In the genomic region with DNA sequence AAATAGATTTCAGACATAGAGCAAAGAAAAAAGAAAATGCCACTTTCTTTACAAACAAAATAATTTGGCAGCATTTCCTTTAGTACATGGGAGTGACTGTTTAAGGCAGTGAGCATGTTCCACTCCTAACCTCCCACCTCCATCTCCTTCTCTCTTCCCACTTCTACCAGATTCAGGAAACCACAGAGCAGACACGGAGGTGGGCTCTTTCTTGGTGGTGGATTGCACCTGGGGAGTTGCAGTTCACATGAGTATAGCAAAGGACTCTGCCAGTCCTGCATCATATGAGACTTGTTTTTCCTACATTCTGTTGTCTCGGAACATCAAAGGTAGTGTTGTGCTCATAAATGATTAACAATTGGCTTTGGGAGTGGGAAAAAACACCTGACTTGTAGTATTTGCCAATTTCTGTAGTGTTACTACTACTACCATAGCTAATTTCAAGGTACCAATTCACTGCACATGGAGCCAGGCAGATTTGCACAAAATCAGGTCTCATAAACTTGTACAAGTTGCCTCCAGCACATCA, we compare ENCODE assay signal across 1 cellular context.
TF ChIP-seq lines count a peak whose summit lies in the region.

No MANE protein-coding gene starts in this region.

TF ChIP-seq in SK-N-SH, 30 proteins besides CTCF, POLR2A, EP300 and RAD21 (continued from another document):
- no peak for TF ChIP-seq NFIC (IDR thresholded peaks at IDR 0.05; ENCODE audit: borderline replicate concordance)
- no peak for TF ChIP-seq RFX5 (IDR thresholded peaks at IDR 0.05; ENCODE audit: low read length)
- no peak for TF ChIP-seq RCOR1 (IDR thresholded peaks at IDR 0.05; ENCODE audit: low read length)
- TF ChIP-seq TEAD4 (IDR thresholded peaks at IDR 0.05; ENCODE audit: borderline replicate concordance, insufficient read depth) = no peak
- no peak for TF ChIP-seq CHD2 (IDR thresholded peaks at IDR 0.05; ENCODE audit: low read length, partially characterized antibody)
- no peak for TF ChIP-seq TAF1 (IDR thresholded peaks at IDR 0.05; ENCODE audit: borderline replicate concordance, low read depth, low read length)
- TF ChIP-seq EZH2phosphoT487 (IDR thresholded peaks at IDR 0.05; ENCODE audit: borderline replicate concordance, low read depth) = no peak
- TF ChIP-seq, protein P1, sequence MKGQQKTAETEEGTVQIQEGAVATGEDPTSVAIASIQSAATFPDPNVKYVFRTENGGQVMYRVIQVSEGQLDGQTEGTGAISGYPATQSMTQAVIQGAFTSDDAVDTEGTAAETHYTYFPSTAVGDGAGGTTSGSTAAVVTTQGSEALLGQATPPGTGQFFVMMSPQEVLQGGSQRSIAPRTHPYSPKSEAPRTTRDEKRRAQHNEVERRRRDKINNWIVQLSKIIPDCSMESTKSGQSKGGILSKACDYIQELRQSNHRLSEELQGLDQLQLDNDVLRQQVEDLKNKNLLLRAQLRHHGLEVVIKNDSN (IDR thresholded peaks at IDR 0.05; ENCODE audit: borderline replicate concordance, low read depth) = no peak
